ENCODE assay signal across 19 cellular contexts in genomic region chr10:4399571-4399970, GRCh38.
DNase-seq lines count a peak whose midpoint lies in the region; ATAC-seq and TF ChIP-seq lines count a peak whose summit lies in the region.
"Had no signal": no experiment of that assay in that cellular context is flagged by ENCODE, and none has a peak within 500 bp of the region (broad histone marks: within the 10 kb centered on the region; RNA-seq: fewer than 3 reads in every experiment).

No MANE protein-coding gene starts in this region.

- H3K36me3 Mint-ChIP-seq in T-helper 17 cell (ENCODE audit: low read depth), result peaks cover 2% of the 10 kb centered on the region
- H3K36me3 Mint-ChIP-seq: CD14-positive monocyte had no signal

- no peaks in the 10 kb centered on the region for H3K27me3 Mint-ChIP-seq in T-helper 17 cell

- H3K4me1 ChIP-seq in SK-N-SH (ENCODE audit: control insufficient read depth in 1 of 2, insufficient read depth in 2 of 2, low read depth in 1 of 2, low read length in 1 of 2), result no peaks in the 10 kb centered on the region; a peak in 1 of 4 replicates
- no peaks in the 10 kb centered on the region for H3K4me1 ChIP-seq in smooth muscle cell (ENCODE audit: low read depth)
- H3K4me1 ChIP-seq: Caco-2 had no signal

- H3K4me2 ChIP-seq in SK-N-SH, result no peak overlapping the region
- H3K4me2 ChIP-seq in smooth muscle cell, result no peak overlapping the region
- H3K4me2 ChIP-seq: KMS-11, PC-9 had no signal

- ATAC-seq in SK-N-SH treated with all-trans-retinoic acid at 6 μM for 48 hours (no peak), T-helper 17 cell (no peak)

- POLR2A ChIA-PET in SK-N-SH (lab: Yijun Ruan, JAX), result no interaction called here

- no peaks in the 10 kb centered on the region for H3K9me2 ChIP-seq in SK-N-SH

- CTCF ChIA-PET in SK-N-SH (lab: Yijun Ruan, JAX), result no interaction called here

- DNase-seq in SK-N-SH (no peak), choroid plexus epithelial cell (ENCODE audit: low read depth) (peak; percentile 29), left kidney (ENCODE audit: low read depth, low spot score) (peak; percentile 29), smooth muscle cell (lab: John Stamatoyannopoulos, UW; ENCODE audit: unreplicated experiment) (no peak), NCI-H1436 treated with DMSO at 0.1 percent for 48 hours (lab: John Stamatoyannopoulos, UW) (no peak), T-helper 17 cell (no peak), SKM-1 (lab: John Stamatoyannopoulos, UW; ENCODE audit: unreplicated experiment) (no peak)
- DNase-seq: Caco-2, DMS53, MG63, NCI-H1092 treated with DMSO at 0.1 percent for 48 hours, NCI-H1694 treated with DMSO at 0.1 percent for 48 hours, NCI-H446 treated with DMSO at 0.1 percent for 48 hours, NCI-H748 treated with DMSO at 0.1 percent for 48 hours, PC-9 had no signal

- H3F3A ChIP-seq in SK-N-SH (replicated peaks; ENCODE audit: insufficient read depth), result no peaks in the 10 kb centered on the region
- H3F3A ChIP-seq in smooth muscle cell (ENCODE audit: low read depth), result no peaks in the 10 kb centered on the region

- H3K4me1 Mint-ChIP-seq in T-helper 17 cell, result no peaks in the 10 kb centered on the region
- H3K4me1 Mint-ChIP-seq: CD14-positive monocyte had no signal

- H3K27ac ChIP-seq in SK-N-SH (ENCODE audit: low read depth in 2 of 2, low read length in 1 of 2) (no peak overlapping the region; a peak in 1 of 4 replicates), smooth muscle cell (ENCODE audit: low read depth) (no peak overlapping the region)
- H3K27ac ChIP-seq: 22Rv1, KMS-11, PC-9 had no signal

- no peak for TF ChIP-seq EP300 in SK-N-SH (IDR thresholded peaks at IDR 0.05; ENCODE audit: borderline replicate concordance in 1 of 2, low read depth in 1 of 2, low read length in 1 of 2)

- H4K20me1 ChIP-seq in SK-N-SH (ENCODE audit: insufficient read depth) (no peaks in the 10 kb centered on the region), smooth muscle cell (ENCODE audit: low read depth) (no peaks in the 10 kb centered on the region)

- no peak overlapping the region for H3K4me3 Mint-ChIP-seq in T-helper 17 cell
- H3K4me3 Mint-ChIP-seq: CD14-positive monocyte had no signal

- 81% methylated on average over 3 of the region's 3 CpGs for WGBS in SK-N-SH (ENCODE audit: low lambda C conversion rate)
- WGBS in smooth muscle cell (ENCODE audit: low lambda C conversion rate), result 27% methylated on average over 3 of the region's 3 CpGs

- H3K4me3 ChIP-seq in SK-N-SH (ENCODE audit: low read depth in 2 of 2, low read length in 1 of 2), result no peak overlapping the region
- H3K4me3 ChIP-seq in choroid plexus epithelial cell (ENCODE audit: low read depth, low read length), result no peak overlapping the region
- no peak overlapping the region for H3K4me3 ChIP-seq in smooth muscle cell
- H3K4me3 ChIP-seq: MG63, PC-9 had no signal

- no peaks in the 10 kb centered on the region for H3K9me3 ChIP-seq in SK-N-SH
- H3K9me3 ChIP-seq in smooth muscle cell (replicated peaks; ENCODE audit: low read depth), result no peaks in the 10 kb centered on the region
- no peaks in the 10 kb centered on the region for H3K9me3 ChIP-seq in T-helper 17 cell (ENCODE audit: control insufficient read depth, low read length, poor library complexity, severe bottlenecking)
- H3K9me3 ChIP-seq: Caco-2 had no signal

- no peak overlapping the region for H3K27ac Mint-ChIP-seq in T-helper 17 cell
- H3K27ac Mint-ChIP-seq: CD14-positive monocyte had no signal

- no peak for TF ChIP-seq CTCF in SK-N-SH (IDR thresholded peaks at IDR 0.05)
- no peak for TF ChIP-seq CTCF in choroid plexus epithelial cell (conservative IDR thresholded peaks at IDR 0.05; ENCODE audit: low read depth, low read length)
- TF ChIP-seq CTCF in smooth muscle cell (IDR thresholded peaks at IDR 0.05; ENCODE audit: borderline replicate concordance, insufficient read depth, poor library complexity, severe bottlenecking), result no peak

- H2AFZ ChIP-seq in SK-N-SH (ENCODE audit: low read depth) (peak overlapping the region; percentile 16; the same call in 1 of the 2 replicates), smooth muscle cell (ENCODE audit: low read depth) (peak overlapping the region; percentile 37)
- H2AFZ ChIP-seq: PC-9 had no signal

- H3K9ac ChIP-seq in SK-N-SH, result no peak overlapping the region
- H3K9ac ChIP-seq in smooth muscle cell (ENCODE audit: low read depth), result no peak overlapping the region
- H3K9ac ChIP-seq: KMS-11 had no signal

- no peaks in the 10 kb centered on the region for H3K79me2 ChIP-seq in SK-N-SH (ENCODE audit: insufficient read depth)
- H3K79me2 ChIP-seq in smooth muscle cell (ENCODE audit: low read depth), result no peaks in the 10 kb centered on the region

- H3K36me3 ChIP-seq in SK-N-SH (replicated peaks in 1 of 2; ENCODE audit: control insufficient read depth in 1 of 2, insufficient read depth in 2 of 2, low read length in 1 of 2) (no peaks in the 10 kb centered on the region), smooth muscle cell (ENCODE audit: low read depth) (no peaks in the 10 kb centered on the region)
- H3K36me3 ChIP-seq: MG63 had no signal

- TF ChIP-seq RAD21 in SK-N-SH (IDR thresholded peaks at IDR 0.05; ENCODE audit: low read length), result no peak

- no peaks in the 10 kb centered on the region for H3K27me3 ChIP-seq in SK-N-SH (ENCODE audit: insufficient read depth)
- H3K27me3 ChIP-seq in smooth muscle cell (ENCODE audit: low read depth), result no peaks in the 10 kb centered on the region
- H3K27me3 ChIP-seq: MG63 had no signal

TF ChIP-seq in SK-N-SH, 30 proteins besides CTCF, POLR2A, EP300 and RAD21:
- no peak for TF ChIP-seq EZH2phosphoT487 (IDR thresholded peaks at IDR 0.05; ENCODE audit: borderline replicate concordance, low read depth)
- TF ChIP-seq FOXJ3 (CRISPR knock-in tag; IDR thresholded peaks at IDR 0.05), result no peak
- TF ChIP-seq REST (IDR thresholded peaks at IDR 0.05; ENCODE audit: low read depth, low read length), result no peak
- TF ChIP-seq FOXM1 (IDR thresholded peaks at IDR 0.05; ENCODE audit: low read depth), result no peak

TF ChIP-seq in SK-N-SH treated with all-trans-retinoic acid at 6 μM for 48 hours, 23 proteins besides CTCF, POLR2A, EP300 and RAD21:
- TF ChIP-seq, protein P1, sequence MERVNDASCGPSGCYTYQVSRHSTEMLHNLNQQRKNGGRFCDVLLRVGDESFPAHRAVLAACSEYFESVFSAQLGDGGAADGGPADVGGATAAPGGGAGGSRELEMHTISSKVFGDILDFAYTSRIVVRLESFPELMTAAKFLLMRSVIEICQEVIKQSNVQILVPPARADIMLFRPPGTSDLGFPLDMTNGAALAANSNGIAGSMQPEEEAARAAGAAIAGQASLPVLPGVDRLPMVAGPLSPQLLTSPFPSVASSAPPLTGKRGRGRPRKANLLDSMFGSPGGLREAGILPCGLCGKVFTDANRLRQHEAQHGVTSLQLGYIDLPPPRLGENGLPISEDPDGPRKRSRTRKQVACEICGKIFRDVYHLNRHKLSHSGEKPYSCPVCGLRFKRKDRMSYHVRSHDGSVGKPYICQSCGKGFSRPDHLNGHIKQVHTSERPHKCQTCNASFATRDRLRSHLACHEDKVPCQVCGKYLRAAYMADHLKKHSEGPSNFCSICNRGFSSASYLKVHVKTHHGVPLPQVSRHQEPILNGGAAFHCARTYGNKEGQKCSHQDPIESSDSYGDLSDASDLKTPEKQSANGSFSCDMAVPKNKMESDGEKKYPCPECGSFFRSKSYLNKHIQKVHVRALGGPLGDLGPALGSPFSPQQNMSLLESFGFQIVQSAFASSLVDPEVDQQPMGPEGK (CRISPR knock-in tag; IDR thresholded peaks at IDR 0.05; ENCODE audit: borderline replicate concordance), result no peak
- TF ChIP-seq GLIS3 (CRISPR knock-in tag; IDR thresholded peaks at IDR 0.05), result no peak
- no peak for TF ChIP-seq BACH2 (CRISPR knock-in tag; IDR thresholded peaks at IDR 0.05; ENCODE audit: borderline replicate concordance)
- no peak for TF ChIP-seq ESRRG (CRISPR knock-in tag; IDR thresholded peaks at IDR 0.05)

Comparison
In these comparisons a context has a peak if more than half of its experiments do, and no peak if none do; other contexts are left out.
1. DNase-seq: peak in choroid plexus epithelial cell (single experiment) and left kidney (single experiment); none in SK-N-SH (single experiment), smooth muscle cell (single experiment), NCI-H1436 treated with DMSO at 0.1 percent for 48 hours (single experiment), T-helper 17 cell (0 of 3) and SKM-1 (single experiment).